Comparison of ENCODE assay signal across 8 cellular contexts in the genomic region with DNA sequence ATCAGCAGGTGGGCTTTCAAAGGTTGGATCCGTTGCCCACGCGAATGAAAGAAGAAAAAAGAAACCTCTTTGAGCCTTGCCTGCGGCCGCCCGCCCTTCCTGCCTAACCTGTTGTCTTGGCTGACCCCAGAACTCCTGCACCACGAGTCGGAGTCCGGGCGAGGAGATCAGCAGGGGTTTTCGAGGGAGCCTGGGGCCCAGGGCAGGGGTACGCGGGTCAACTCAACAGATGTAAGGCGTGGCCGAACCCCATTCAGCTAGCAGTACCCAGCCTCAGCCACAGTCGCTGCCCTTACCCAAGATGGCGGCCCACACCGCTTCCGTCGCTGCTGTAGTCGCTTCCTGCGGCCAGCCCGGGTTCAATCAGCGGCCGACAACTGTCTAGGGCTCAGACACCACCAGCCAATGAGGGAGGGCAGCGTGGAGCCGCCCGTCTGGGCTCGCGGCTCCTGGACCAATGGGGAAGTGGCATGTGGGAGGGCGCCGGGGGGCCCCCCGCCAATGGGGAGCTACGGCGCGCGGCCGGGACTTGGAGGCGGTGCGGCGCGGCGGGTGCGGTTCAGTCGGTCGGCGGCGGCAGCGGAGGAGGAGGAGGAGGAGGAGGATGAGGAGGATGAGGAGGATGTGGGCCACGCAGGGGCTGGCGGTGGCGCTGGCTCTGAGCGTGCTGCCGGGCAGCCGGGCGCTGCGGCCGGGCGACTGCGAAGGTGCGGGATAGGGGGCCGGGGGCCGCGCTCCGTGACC. TPM values are rescaled to one million over a fixed set of nuclear protein-coding genes. Genes with fewer than 3 reads are reported as not detected.
DNase-seq lines count a peak whose midpoint lies in the region; FAIRE-seq and TF ChIP-seq lines count a peak whose summit lies in the region.

A gene (plus strand): TSS at position 562 of the 744 bp plus-strand sequence. CDS start 52 bp downstream, at position 614.

- peak within 1 kb of the TSS; percentile 90 for H3K9ac ChIP-seq in SK-N-MC (ENCODE audit: insufficient read length)

- peak; percentile 64 for FAIRE-seq in frontal cortex (lab: Jason Lieb, UNC)

- peak within 1 kb of the TSS; percentile 95 for H3K4me3 Mint-ChIP-seq in HFFc6
- H3K4me3 Mint-ChIP-seq in activated naive CD4-positive, alpha-beta T cell treated with anti-CD3 and anti-CD28 coated beads, Interleukin-2, amount 10 ng/mL, durations not matched to agents 7 days and 5 days, result peak within 1 kb of the TSS; percentile 99

- DNase-seq in GM04504 (ENCODE audit: low read depth), result peak; percentile 96
- peak; percentile 98 for DNase-seq in HFFc6
- DNase-seq in NB4 (ENCODE audit: low read depth), result peak; percentile 99
- peak; percentile 64 for DNase-seq in SK-N-MC (ENCODE audit: low read depth, low spot score)
- DNase-seq in activated naive CD4-positive, alpha-beta T cell treated with anti-CD3 and anti-CD28 coated beads, Interleukin-2, amount 10 ng/mL, durations not matched to agents 7 days and 5 days, result peak; percentile 99
- peak; percentile 99 to 100 for DNase-seq in frontal cortex (ENCODE audit: low spot score in 2 of 2)
- DNase-seq in substantia nigra (lab: John Stamatoyannopoulos, UW), result peak; percentile 82 to 99 (median 97)

- CTCF ChIA-PET in activated naive CD4-positive, alpha-beta T cell treated with anti-CD3 and anti-CD28 coated beads, Interleukin-2, amount 10 ng/mL, durations not matched to agents 7 days and 5 days (lab: Charles Lee), result interaction anchor here (1.5 to 1.8 kb wide), 3 partner anchors 14 to 769 kb away, joined by 4 to 10 read pairs (median 4); a partner anchor contains a TSS

- H3K4me1 Mint-ChIP-seq in HFFc6 (ENCODE audit: low read depth), result peaks cover 50% of the 10 kb centered on the region
- peaks cover 54% of the 10 kb centered on the region for H3K4me1 Mint-ChIP-seq in activated naive CD4-positive, alpha-beta T cell treated with anti-CD3 and anti-CD28 coated beads, Interleukin-2, amount 10 ng/mL, durations not matched to agents 7 days and 5 days

- no peaks in the 10 kb centered on the region for H3K9me3 Mint-ChIP-seq in HFFc6
- no peaks in the 10 kb centered on the region for H3K9me3 Mint-ChIP-seq in activated naive CD4-positive, alpha-beta T cell treated with anti-CD3 and anti-CD28 coated beads, Interleukin-2, amount 10 ng/mL, durations not matched to agents 7 days and 5 days

- H3K4me1 ChIP-seq in neutrophil (ENCODE audit: control insufficient read depth in 1 of 2, insufficient read depth in 1 of 2, low read depth in 1 of 2, low read length in 1 of 2), result peaks cover 34 to 35% of the 10 kb centered on the region in 2 experiments

- peak within 1 kb of the TSS; percentile 98 for H3K27ac Mint-ChIP-seq in HFFc6
- peak within 1 kb of the TSS; percentile 97 for H3K27ac Mint-ChIP-seq in activated naive CD4-positive, alpha-beta T cell treated with anti-CD3 and anti-CD28 coated beads, Interleukin-2, amount 10 ng/mL, durations not matched to agents 7 days and 5 days

- H3K27me3 Mint-ChIP-seq in HFFc6 (ENCODE audit: insufficient read depth), result no peaks in the 10 kb centered on the region; the same call in none of the 2 replicates
- H3K27me3 Mint-ChIP-seq in activated naive CD4-positive, alpha-beta T cell treated with anti-CD3 and anti-CD28 coated beads, Interleukin-2, amount 10 ng/mL, durations not matched to agents 7 days and 5 days, result no peaks in the 10 kb centered on the region

- peaks cover 38% of the 10 kb centered on the region for H3K36me3 Mint-ChIP-seq in HFFc6 (ENCODE audit: low read depth)
- peaks cover 43% of the 10 kb centered on the region for H3K36me3 Mint-ChIP-seq in activated naive CD4-positive, alpha-beta T cell treated with anti-CD3 and anti-CD28 coated beads, Interleukin-2, amount 10 ng/mL, durations not matched to agents 7 days and 5 days

- H3K9me3 ChIP-seq in SK-N-MC (ENCODE audit: low read depth, low read length) (no peaks in the 10 kb centered on the region), neutrophil (no peaks in the 10 kb centered on the region)

- H3K36me3 ChIP-seq in SK-N-MC (ENCODE audit: insufficient read depth, low read length) (no peaks in the 10 kb centered on the region), neutrophil (peaks cover 9% of the 10 kb centered on the region)

- H3K27me3 ChIP-seq in neutrophil, result no peaks in the 10 kb centered on the region

- TF ChIP-seq POLR2A in NB4 (IDR thresholded peaks at IDR 0.05; ENCODE audit: extremely low read depth, insufficient read length), result peak; percentile 69

- H3K4me3 ChIP-seq in NB4 (ENCODE audit: low read depth, low read length) (peak within 1 kb of the TSS; percentile 93), SK-N-MC (peak within 1 kb of the TSS; percentile 80), neutrophil (ENCODE audit: low read depth in 1 of 2, low read length in 1 of 2) (peak within 1 kb of the TSS; percentile 80 to 99)

- H3K27ac ChIP-seq in SK-N-MC (peak within 1 kb of the TSS; percentile 68; the same call in 1 of the 2 replicates), neutrophil (peak within 1 kb of the TSS; percentile 83), substantia nigra (ENCODE audit: low read depth, low read length, poor library complexity, severe bottlenecking) (peak within 1 kb of the TSS; percentile 88)

- TF ChIP-seq CTCF in HFFc6 (IDR thresholded peaks at IDR 0.05), result no peak
- no peak for TF ChIP-seq CTCF in NB4 (IDR thresholded peaks at IDR 0.05; ENCODE audit: low read depth, low read length)
- TF ChIP-seq CTCF in neutrophil (IDR thresholded peaks at IDR 0.05), result peak; percentile 88

RNA-seq across cellular contexts. Expression of the gene that starts here (rescaled TPM):
- total RNA-seq in HFFc6 (2021; fragmentation: NEBNext Ultra II Directional; extraction: Animal tissue kit (Norgen Biotek cat#: 25700)), result 100 to 1,000 TPM; 157 to 196 (median 179) TPM
- 33.8 TPM for total RNA-seq in frontal cortex

Comparison
In these comparisons a context has a peak if more than half of its experiments do, and no peak if none do; other contexts are left out.
1. Peak in every context shown above with its lines: DNase-seq, H3K4me3 ChIP-seq and H3K27ac ChIP-seq.